1 cellular context compared by ENCODE assay signal in genomic region chr3:148600902-148601765, GRCh38.
A peak's percentile ranks its signal among the peaks of the same experiment; 100 is the strongest.
TF ChIP-seq lines count a peak whose summit lies in the region.

No MANE protein-coding gene starts in this region.

TF ChIP-seq in HepG2, 621 proteins besides CTCF, POLR2A, EP300 and RAD21 (continued from another document and continues in another):
- TF ChIP-seq ZBTB46 (CRISPR knock-in tag; IDR thresholded peaks at IDR 0.05; ENCODE audit: borderline replicate concordance) (no peak), CCAR2 (optimal IDR thresholded peaks at IDR 0.05; ENCODE audit: low read depth, low read length) (no peak), REL (CRISPR knock-in tag; conservative IDR thresholded peaks at IDR 0.05) (no peak), ZNF160 (CRISPR knock-in tag; IDR thresholded peaks at IDR 0.05) (0 out of 2 replicates have a peak, but pooled peaks have one; percentile 40), PAWR (CRISPR knock-in tag; IDR thresholded peaks at IDR 0.05; ENCODE audit: borderline replicate concordance) (no peak), ZNF746 (CRISPR knock-in tag; IDR thresholded peaks at IDR 0.05) (no peak), ZGPAT (CRISPR knock-in tag; IDR thresholded peaks at IDR 0.05) (peak; percentile 93), MED8 (CRISPR knock-in tag; IDR thresholded peaks at IDR 0.05; ENCODE audit: insufficient replicate concordance) (peak; percentile 72), ZNF274 (CRISPR knock-in tag; IDR thresholded peaks at IDR 0.05) (no peak), ZNF337 (CRISPR knock-in tag; IDR thresholded peaks at IDR 0.05; ENCODE audit: borderline replicate concordance, low read depth) (no peak), KLF16 (CRISPR knock-in tag; IDR thresholded peaks at IDR 0.05) (peak in 1 of 2 experiments; percentile 43; a peak in 1 of 4 replicates), NONO (IDR thresholded peaks at IDR 0.05) (no peak), NONO (CRISPR knock-in tag; conservative IDR thresholded peaks at IDR 0.05) (no peak), AHR (CRISPR knock-in tag; IDR thresholded peaks at IDR 0.05) (no peak; the same call in 1 of the 2 replicates), ZSCAN30 (CRISPR knock-in tag; IDR thresholded peaks at IDR 0.05) (no peak), MEF2D (CRISPR knock-in tag; IDR thresholded peaks at IDR 0.05) (peak; percentile 78), RFX3 (CRISPR knock-in tag; IDR thresholded peaks at IDR 0.05) (peak; percentile 94), FOXK2 (IDR thresholded peaks at IDR 0.05) (no peak), SIN3B (IDR thresholded peaks at IDR 0.05; ENCODE audit: low read length) (no peak), ZBTB26 (CRISPR knock-in tag; IDR thresholded peaks at IDR 0.05; ENCODE audit: borderline replicate concordance) (0 out of 2 replicates have a peak, but pooled peaks have one; percentile 46), HMG20B (CRISPR knock-in tag; conservative IDR thresholded peaks at IDR 0.05) (peak; percentile 71), ZNF335 (CRISPR knock-in tag; IDR thresholded peaks at IDR 0.05) (no peak), ZNF10 (CRISPR knock-in tag; IDR thresholded peaks at IDR 0.05; ENCODE audit: borderline replicate concordance, low read depth) (no peak), ZNF292 (CRISPR knock-in tag; IDR thresholded peaks at IDR 0.05; ENCODE audit: borderline replicate concordance, low read depth) (peak; percentile 37; the same call in 1 of the 2 replicates), NKX3-1 (CRISPR knock-in tag; IDR thresholded peaks at IDR 0.05) (peak; percentile 77), CENPBD1 (CRISPR knock-in tag; IDR thresholded peaks at IDR 0.05; ENCODE audit: borderline replicate concordance, low read depth) (no peak), FOXJ3 (CRISPR knock-in tag; IDR thresholded peaks at IDR 0.05; ENCODE audit: borderline replicate concordance) (peak; percentile 100), DNMT1 (CRISPR knock-in tag; IDR thresholded peaks at IDR 0.05) (no peak), NRL (CRISPR knock-in tag; IDR thresholded peaks at IDR 0.05; ENCODE audit: borderline replicate concordance) (no peak), FOXK1 (CRISPR knock-in tag; IDR thresholded peaks at IDR 0.05; ENCODE audit: borderline replicate concordance, low read depth) (peak; percentile 82; the same call in 1 of the 2 replicates), SETDB1 (CRISPR knock-in tag; IDR thresholded peaks at IDR 0.05; ENCODE audit: borderline replicate concordance) (no peak), AGO2 (optimal IDR thresholded peaks at IDR 0.05; ENCODE audit: low read depth, low read length) (no peak), ZNF883 (CRISPR knock-in tag; IDR thresholded peaks at IDR 0.05; ENCODE audit: not compliant biosample characterization) (no peak), ZNF281 (CRISPR knock-in tag; IDR thresholded peaks at IDR 0.05; ENCODE audit: borderline replicate concordance) (peak; percentile 50; the same call in 1 of the 2 replicates), CSRNP2 (CRISPR knock-in tag; conservative IDR thresholded peaks at IDR 0.05; ENCODE audit: low read depth) (no peak), ZBTB25 (CRISPR knock-in tag; IDR thresholded peaks at IDR 0.05) (no peak), ZNF569 (CRISPR knock-in tag; IDR thresholded peaks at IDR 0.05; ENCODE audit: borderline replicate concordance) (no peak), JUND (CRISPR knock-in tag; IDR thresholded peaks at IDR 0.05) (0 out of 2 replicates have a peak, but pooled peaks have one; percentile 6), TAF1 (CRISPR knock-in tag; IDR thresholded peaks at IDR 0.05) (peak; percentile 21; the same call in 1 of the 2 replicates), KMT2A (CRISPR knock-in tag; IDR thresholded peaks at IDR 0.05) (no peak; the same call in 1 of the 2 replicates)
- TF ChIP-seq, protein P1, sequence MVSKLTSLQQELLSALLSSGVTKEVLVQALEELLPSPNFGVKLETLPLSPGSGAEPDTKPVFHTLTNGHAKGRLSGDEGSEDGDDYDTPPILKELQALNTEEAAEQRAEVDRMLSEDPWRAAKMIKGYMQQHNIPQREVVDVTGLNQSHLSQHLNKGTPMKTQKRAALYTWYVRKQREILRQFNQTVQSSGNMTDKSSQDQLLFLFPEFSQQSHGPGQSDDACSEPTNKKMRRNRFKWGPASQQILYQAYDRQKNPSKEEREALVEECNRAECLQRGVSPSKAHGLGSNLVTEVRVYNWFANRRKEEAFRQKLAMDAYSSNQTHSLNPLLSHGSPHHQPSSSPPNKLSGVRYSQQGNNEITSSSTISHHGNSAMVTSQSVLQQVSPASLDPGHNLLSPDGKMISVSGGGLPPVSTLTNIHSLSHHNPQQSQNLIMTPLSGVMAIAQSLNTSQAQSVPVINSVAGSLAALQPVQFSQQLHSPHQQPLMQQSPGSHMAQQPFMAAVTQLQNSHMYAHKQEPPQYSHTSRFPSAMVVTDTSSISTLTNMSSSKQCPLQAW (CRISPR knock-in tag; IDR thresholded peaks at IDR 0.05): peak; percentile 83; the same call in 1 of the 2 replicates
- TF ChIP-seq, protein P2, sequence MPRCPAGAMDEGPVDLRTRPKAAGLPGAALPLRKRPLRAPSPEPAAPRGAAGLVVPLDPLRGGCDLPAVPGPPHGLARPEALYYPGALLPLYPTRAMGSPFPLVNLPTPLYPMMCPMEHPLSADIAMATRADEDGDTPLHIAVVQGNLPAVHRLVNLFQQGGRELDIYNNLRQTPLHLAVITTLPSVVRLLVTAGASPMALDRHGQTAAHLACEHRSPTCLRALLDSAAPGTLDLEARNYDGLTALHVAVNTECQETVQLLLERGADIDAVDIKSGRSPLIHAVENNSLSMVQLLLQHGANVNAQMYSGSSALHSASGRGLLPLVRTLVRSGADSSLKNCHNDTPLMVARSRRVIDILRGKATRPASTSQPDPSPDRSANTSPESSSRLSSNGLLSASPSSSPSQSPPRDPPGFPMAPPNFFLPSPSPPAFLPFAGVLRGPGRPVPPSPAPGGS (CRISPR knock-in tag; IDR thresholded peaks at IDR 0.05): no peak
- TF ChIP-seq, protein P3, sequence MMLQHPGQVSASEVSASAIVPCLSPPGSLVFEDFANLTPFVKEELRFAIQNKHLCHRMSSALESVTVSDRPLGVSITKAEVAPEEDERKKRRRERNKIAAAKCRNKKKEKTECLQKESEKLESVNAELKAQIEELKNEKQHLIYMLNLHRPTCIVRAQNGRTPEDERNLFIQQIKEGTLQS (CRISPR knock-in tag; IDR thresholded peaks at IDR 0.05): no peak
- TF ChIP-seq, protein P4, sequence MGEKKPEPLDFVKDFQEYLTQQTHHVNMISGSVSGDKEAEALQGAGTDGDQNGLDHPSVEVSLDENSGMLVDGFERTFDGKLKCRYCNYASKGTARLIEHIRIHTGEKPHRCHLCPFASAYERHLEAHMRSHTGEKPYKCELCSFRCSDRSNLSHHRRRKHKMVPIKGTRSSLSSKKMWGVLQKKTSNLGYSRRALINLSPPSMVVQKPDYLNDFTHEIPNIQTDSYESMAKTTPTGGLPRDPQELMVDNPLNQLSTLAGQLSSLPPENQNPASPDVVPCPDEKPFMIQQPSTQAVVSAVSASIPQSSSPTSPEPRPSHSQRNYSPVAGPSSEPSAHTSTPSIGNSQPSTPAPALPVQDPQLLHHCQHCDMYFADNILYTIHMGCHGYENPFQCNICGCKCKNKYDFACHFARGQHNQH (CRISPR knock-in tag; IDR thresholded peaks at IDR 0.05): peak; percentile 90
- TF ChIP-seq, protein P5, sequence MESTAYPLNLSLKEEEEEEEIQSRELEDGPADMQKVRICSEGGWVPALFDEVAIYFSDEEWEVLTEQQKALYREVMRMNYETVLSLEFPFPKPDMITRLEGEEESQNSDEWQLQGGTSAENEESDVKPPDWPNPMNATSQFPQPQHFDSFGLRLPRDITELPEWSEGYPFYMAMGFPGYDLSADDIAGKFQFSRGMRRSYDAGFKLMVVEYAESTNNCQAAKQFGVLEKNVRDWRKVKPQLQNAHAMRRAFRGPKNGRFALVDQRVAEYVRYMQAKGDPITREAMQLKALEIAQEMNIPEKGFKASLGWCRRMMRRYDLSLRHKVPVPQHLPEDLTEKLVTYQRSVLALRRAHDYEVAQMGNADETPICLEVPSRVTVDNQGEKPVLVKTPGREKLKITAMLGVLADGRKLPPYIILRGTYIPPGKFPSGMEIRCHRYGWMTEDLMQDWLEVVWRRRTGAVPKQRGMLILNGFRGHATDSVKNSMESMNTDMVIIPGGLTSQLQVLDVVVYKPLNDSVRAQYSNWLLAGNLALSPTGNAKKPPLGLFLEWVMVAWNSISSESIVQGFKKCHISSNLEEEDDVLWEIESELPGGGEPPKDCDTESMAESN (CRISPR knock-in tag; conservative IDR thresholded peaks at IDR 0.05): no peak
- TF ChIP-seq, protein P6, sequence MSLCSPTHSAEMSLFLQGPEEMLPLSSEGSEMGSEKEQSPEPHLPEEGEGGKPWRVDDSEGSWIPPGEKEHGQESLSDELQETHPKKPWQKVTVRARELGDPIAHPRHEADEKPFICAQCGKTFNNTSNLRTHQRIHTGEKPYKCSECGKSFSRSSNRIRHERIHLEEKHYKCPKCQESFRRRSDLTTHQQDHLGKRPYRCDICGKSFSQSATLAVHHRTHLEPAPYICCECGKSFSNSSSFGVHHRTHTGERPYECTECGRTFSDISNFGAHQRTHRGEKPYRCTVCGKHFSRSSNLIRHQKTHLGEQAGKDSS (CRISPR knock-in tag; IDR thresholded peaks at IDR 0.05; ENCODE audit: borderline replicate concordance, low read depth): no peak
